Comparison of ENCODE assay signal across 13 cellular contexts in the genomic region with DNA sequence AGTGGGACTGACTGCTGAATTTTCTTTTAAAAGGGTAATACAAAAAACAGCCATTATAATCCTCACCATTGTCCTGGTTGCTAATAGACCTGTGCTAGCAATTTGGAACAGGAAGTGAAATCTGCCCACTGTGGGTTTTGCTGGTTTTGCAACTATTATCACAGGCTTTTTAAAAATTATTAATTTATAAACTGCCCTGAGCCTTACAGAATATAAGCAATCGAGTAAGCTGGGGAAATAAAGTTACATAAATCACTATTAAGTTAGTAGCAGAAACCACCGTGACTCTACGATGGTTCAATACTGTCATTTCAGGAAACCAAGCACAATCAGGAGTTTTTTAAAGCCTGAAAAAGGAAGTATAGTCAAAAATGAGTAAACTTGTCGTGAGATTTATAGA.
A peak's percentile ranks its signal among the peaks of the same experiment; 100 is the strongest.
DNase-seq lines count a peak whose midpoint lies in the region; ATAC-seq and TF ChIP-seq lines count a peak whose summit lies in the region.
"Had no signal": no experiment of that assay in that cellular context is flagged by ENCODE, and none has a peak within 500 bp of the region (broad histone marks: within the 10 kb centered on the region; RNA-seq: fewer than 3 reads in every experiment).

No MANE protein-coding gene starts in this region.

- intact Hi-C loops in lower lobe of right lung (cut with DNase I): no loop called here

- TF ChIP-seq CTCF in lower lobe of right lung (IDR thresholded peaks at IDR 0.05): no peak

- H3K27me3 ChIP-seq in lower lobe of right lung (ENCODE audit: low read depth): no peaks in the 10 kb centered on the region

- TF ChIP-seq POLR2A in GM18505 (IDR thresholded peaks at IDR 0.05; ENCODE audit: borderline replicate concordance, extremely low read depth, insufficient read depth, insufficient read length): no peak

- no peaks in the 10 kb centered on the region for H3K9me3 ChIP-seq in lower lobe of right lung

- no peak overlapping the region for H3K4me3 ChIP-seq in lower lobe of right lung
- H3K4me3 ChIP-seq: lung had no signal

- no peaks in the 10 kb centered on the region for H3K36me3 ChIP-seq in lower lobe of right lung

- DNase-seq in NOMO-1 treated with dmso at 0.1 percent for 144 hours (lab: John Stamatoyannopoulos, UW; ENCODE audit: unreplicated experiment) (peak; percentile 39), lower lobe of right lung (no peak), NCI-H1417 treated with DMSO at 0.1 percent for 48 hours (lab: John Stamatoyannopoulos, UW) (no peak), NCI-H226 (no peak), 8988T (no peak)
- DNase-seq: foreskin fibroblast, NCI-H446, retina had no signal

- H3K27ac ChIP-seq in lower lobe of right lung: no peak overlapping the region

- ATAC-seq in GM18505 (IDR thresholded peaks at IDR 0.05; ENCODE audit: unreplicated experiment) (peak; percentile 78), GM21390 (IDR thresholded peaks at IDR 0.05; ENCODE audit: unreplicated experiment) (peak; percentile 85), HG03064 (IDR thresholded peaks at IDR 0.05; ENCODE audit: low read depth, unreplicated experiment) (peak; percentile 88), lower lobe of right lung (no peak)
- ATAC-seq: HepG2 had no signal

- peaks cover 3% of the 10 kb centered on the region for H3K4me1 ChIP-seq in lower lobe of right lung

Comparison
In these comparisons a context has a peak if more than half of its experiments do, and no peak if none do; other contexts are left out.
1. ATAC-seq: peak in GM18505 (single experiment), GM21390 (single experiment) and HG03064 (single experiment); none in lower lobe of right lung (0 of 2).